In the genomic region with DNA sequence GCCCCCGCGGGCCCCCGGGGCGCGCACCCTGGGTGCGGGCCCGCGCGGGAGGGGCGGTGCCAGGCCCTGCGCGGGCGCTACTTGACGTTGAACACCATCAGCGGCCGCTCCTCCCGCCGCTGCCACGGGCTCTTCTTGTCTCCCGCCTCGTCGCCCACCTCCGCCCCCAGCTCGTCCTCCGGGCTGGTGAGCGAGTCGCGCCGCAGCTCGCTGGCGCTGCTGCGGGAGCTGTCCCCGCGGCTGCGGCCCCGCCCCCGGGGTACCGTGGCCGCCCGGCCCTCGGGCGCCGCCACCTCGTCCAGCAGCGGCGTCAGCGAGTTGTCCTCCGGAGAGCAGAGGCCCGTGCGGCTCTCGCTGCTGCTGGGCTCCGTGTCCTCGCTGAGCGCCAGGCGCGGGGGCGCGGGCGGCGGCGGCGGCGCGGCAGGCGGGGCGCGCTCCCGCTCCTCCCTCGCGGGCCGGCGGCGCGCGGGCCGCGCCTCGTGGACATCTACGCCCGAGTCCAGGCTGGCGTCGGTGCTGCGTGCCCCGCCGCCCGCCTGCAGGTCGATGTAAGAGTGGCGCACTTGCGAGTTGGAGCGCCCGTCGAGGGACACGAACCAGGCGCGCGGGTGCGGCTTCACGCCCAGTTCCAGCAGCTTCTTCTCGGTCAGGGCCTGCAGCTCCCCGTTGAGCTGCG, we compare ENCODE assay signal across 1 cellular context.
TF ChIP-seq lines count a peak whose summit lies in the region.

No MANE protein-coding gene starts in this region.

TF ChIP-seq in IMR-90, 13 proteins besides CTCF, POLR2A, EP300 and RAD21 (continued from another document):
- TF ChIP-seq, protein P1, sequence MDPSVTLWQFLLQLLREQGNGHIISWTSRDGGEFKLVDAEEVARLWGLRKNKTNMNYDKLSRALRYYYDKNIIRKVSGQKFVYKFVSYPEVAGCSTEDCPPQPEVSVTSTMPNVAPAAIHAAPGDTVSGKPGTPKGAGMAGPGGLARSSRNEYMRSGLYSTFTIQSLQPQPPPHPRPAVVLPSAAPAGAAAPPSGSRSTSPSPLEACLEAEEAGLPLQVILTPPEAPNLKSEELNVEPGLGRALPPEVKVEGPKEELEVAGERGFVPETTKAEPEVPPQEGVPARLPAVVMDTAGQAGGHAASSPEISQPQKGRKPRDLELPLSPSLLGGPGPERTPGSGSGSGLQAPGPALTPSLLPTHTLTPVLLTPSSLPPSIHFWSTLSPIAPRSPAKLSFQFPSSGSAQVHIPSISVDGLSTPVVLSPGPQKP (IDR thresholded peaks at IDR 0.05; ENCODE audit: borderline replicate concordance, low read depth, low read length) = no peak
- TF ChIP-seq SMC3 (IDR thresholded peaks at IDR 0.05; ENCODE audit: low read depth, low read length) = no peak
- no peak for TF ChIP-seq BHLHE40 (IDR thresholded peaks at IDR 0.05; ENCODE audit: low read depth, low read length)
- no peak for TF ChIP-seq CHD1 (IDR thresholded peaks at IDR 0.05; ENCODE audit: low read depth, low read length)
- TF ChIP-seq MXI1 (IDR thresholded peaks at IDR 0.05; ENCODE audit: borderline replicate concordance, low read depth, low read length) = no peak
- TF ChIP-seq CEBPB (IDR thresholded peaks at IDR 0.05; ENCODE audit: low read depth, low read length) = no peak
- no peak for TF ChIP-seq NFE2L2 (IDR thresholded peaks at IDR 0.05; ENCODE audit: low read depth, low read length)
